8 cellular contexts compared by ENCODE assay signal in the genomic region with DNA sequence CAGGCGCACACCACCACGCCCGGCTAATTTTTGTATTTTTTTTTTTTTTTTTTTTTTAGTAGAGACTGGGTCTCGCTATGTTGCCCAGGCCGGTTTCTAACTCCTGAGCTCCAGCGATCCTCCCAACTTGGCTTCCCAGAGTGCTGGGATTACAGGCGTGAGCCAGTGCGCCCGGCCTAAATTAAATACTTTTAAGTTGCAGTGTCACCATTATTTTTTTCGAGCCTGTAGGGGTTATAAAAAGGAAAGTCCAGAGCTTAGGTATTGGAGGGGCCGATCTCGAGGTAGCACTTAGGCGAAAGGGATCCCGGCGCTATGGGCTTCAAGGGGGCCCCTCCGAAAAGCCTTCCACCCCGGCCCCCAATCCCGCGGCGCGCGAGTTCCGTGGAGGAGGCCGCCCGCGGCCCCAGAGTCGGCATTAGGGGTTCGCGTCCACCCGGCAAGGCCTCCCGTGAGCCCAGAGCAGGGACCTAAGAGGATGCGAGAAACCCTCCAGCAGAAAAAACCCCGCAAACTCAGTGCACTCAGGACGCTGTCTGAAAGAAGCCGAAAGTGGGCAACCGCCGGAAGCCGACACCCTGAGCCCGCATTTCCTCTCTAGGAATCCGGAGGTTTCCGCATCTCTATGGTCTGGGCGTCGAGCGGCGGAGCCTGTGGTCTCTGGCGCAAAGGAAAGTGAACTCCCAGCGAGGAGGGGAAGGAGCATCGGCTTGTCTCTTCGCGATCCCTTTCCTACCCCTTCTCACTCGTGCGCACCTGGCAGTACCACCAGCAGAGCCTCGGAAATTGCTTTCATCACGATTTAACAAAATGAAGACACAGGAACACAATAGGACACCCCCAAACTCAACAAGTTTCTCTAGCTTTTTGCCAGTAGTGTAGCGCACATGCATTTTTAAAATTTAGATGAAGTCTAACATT. TPM values are rescaled to one million over a fixed set of nuclear protein-coding genes. Genes with fewer than 3 reads are reported as not detected.
DNase-seq lines count a peak whose midpoint lies in the region; ATAC-seq and TF ChIP-seq lines count a peak whose summit lies in the region.

No MANE protein-coding gene starts in this region.

- peak; percentile 72 for TF ChIP-seq POLR2A in GM18951 (IDR thresholded peaks at IDR 0.05; ENCODE audit: extremely low read depth, insufficient read depth, insufficient read length)

- peak overlapping the region; percentile 75 for H3K4me3 Mint-ChIP-seq in chondrocyte (ENCODE audit: unreplicated experiment)

- H3K4me1 Mint-ChIP-seq in chondrocyte (ENCODE audit: low read depth), result peaks cover 29% of the 10 kb centered on the region

- peak; percentile 87 for ATAC-seq in HG03175 (IDR thresholded peaks at IDR 0.05; ENCODE audit: unreplicated experiment)

- in situ Hi-C loops in GM18951 (cut with MboI; ENCODE audit: low sequenced_read_pairs, unreplicated experiment), result no loop called here

- POLR2A ChIA-PET in AG04450 (lab: Yijun Ruan, JAX), result interaction anchor here (0.6 to 1.5 kb wide), 6 partner anchors 16 to 141 kb away, joined by 3 to 12 read pairs (median 4); no protein-coding TSS in a partner anchor

- H3K36me3 Mint-ChIP-seq in chondrocyte (ENCODE audit: low read depth), result no peaks in the 10 kb centered on the region

- CTCF ChIA-PET in AG04450 (lab: Charles Lee), result interaction anchor here (1.3 to 1.8 kb wide), 2 partner anchors 14 to 23 kb away, joined by 5 read pairs; a partner anchor contains a TSS

- no peaks in the 10 kb centered on the region for H3K27me3 ChIP-seq in AG04450 (ENCODE audit: control insufficient read depth, insufficient read depth, low read length)

- DNase-seq in AG04450 (ENCODE audit: low read depth, low spot score) (peak; percentile 76), NCI-H446 (lab: John Stamatoyannopoulos, UW) (peak; percentile 66 to 92), chondrocyte (ENCODE audit: low spot score) (no peak), kidney tubule cell (ENCODE audit: low spot score) (peak; percentile 89)
- peak; percentile 60 to 79 for DNase-seq in activated CD4-positive, alpha-beta T cell treated with anti-CD3 and anti-CD28 coated beads for 24 hours (ENCODE audit: low read depth in 2 of 2)
- DNase-seq in stimulated activated CD4-positive, alpha-beta T cell treated with anti-CD3 and anti-CD28 coated beads, Interleukin-15, amount 100 ng/mL, for 48 hours (ENCODE audit: low read depth in 2 of 2), result peak; percentile 69 to 81

- peak overlapping the region; percentile 67 for H3K4me3 ChIP-seq in AG04450 (ENCODE audit: low read depth, low read length)

- H3K9me3 ChIP-seq in AG04450 (ENCODE audit: control insufficient read depth, insufficient read depth, low read length), result 0 out of 2 replicates have a peak, but pooled peaks cover 3% of the 10 kb centered on the region

- H3K27ac Mint-ChIP-seq in chondrocyte (ENCODE audit: unreplicated experiment), result peak overlapping the region; percentile 97

- TF ChIP-seq CTCF in AG04450 (IDR thresholded peaks at IDR 0.05; ENCODE audit: low read depth, low read length) (no peak), chondrocyte (IDR thresholded peaks at IDR 0.05) (peak; percentile 21)

- peak overlapping the region; percentile 80 for H3K27ac ChIP-seq in AG04450 (ENCODE audit: low read depth, low read length)

- no peaks in the 10 kb centered on the region for H3K9me3 Mint-ChIP-seq in chondrocyte (ENCODE audit: low read depth)

- peaks cover 1% of the 10 kb centered on the region for H3K27me3 Mint-ChIP-seq in chondrocyte (ENCODE audit: low read depth)

RNA-seq across cellular contexts. Expression of a gene that starts 14.1 kb away (rescaled TPM):
- 2.0 and 2.1 TPM in 2 replicates for polyA plus RNA-seq in AG04450 (2011; rRNA removed)
- 1.1 and 1.6 TPM in 2 replicates for polyA minus RNA-seq in AG04450 (2011; rRNA and poly(A)+ RNA removed)
- 9.6 to 14.9 TPM (median 12.2 TPM) in 3 replicates for total RNA-seq in chondrocyte
